ENCODE assay signal across 17 cellular contexts in the genomic region with DNA sequence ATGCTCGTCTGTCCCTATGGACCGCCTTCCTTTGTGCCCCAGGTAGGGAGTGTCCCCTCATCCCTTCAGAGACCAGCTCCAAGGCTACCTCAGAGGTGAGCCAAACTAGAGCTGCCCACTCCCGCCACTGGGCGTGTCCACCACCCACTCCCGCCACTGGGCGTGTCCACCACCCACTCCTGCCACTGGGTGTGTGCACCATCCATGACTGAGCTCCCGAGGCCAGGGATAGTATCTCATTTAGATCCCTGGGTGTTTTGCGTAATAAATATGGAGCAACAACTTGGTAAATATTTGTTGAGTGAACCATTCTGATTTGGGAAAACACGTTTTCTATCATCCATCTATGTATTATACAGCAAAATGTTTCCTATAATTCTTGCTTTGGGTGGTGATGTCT.
"Had no signal": no experiment of that assay in that cellular context is flagged by ENCODE, and none has a peak within 500 bp of the region (broad histone marks: within the 10 kb centered on the region; RNA-seq: fewer than 3 reads in every experiment).

No MANE protein-coding gene starts in this region.

- H3K4me3 ChIP-seq: heart left ventricle, spleen, upper lobe of right lung had no signal

- H3K36me3 ChIP-seq: heart left ventricle, spleen, upper lobe of right lung, WERI-Rb-1 had no signal

- H3K4me3 Mint-ChIP-seq: activated CD4-positive, alpha-beta memory T cell treated with anti-CD3 and anti-CD28 coated beads for 36 hours; activated CD4-positive, alpha-beta T cell treated with anti-CD3 and anti-CD28 coated beads for 36 hours; activated naive CD8-positive, alpha-beta T cell treated with anti-CD3 and anti-CD28 coated beads for 36 hours; activated T-cell treated with anti-CD3 and anti-CD28 coated beads, Interleukin-2, amount 50 U/mL, for 4 hours; dendritic cell treated with granulocyte-macrophage colony-stimulating factor and Interleukin-4, amounts not matched to agents 40 ng/mL and 50 ng/mL, for 4 days; immature natural killer cell; neural crest cell; stimulated activated naive CD8-positive, alpha-beta T cell treated with anti-CD3 and anti-CD28 coated beads, Interleukin-15, amount 100 ng/mL, for 72 hours had no signal

- FAIRE-seq: frontal cortex had no signal

- H3K9me3 Mint-ChIP-seq: activated CD4-positive, alpha-beta memory T cell treated with anti-CD3 and anti-CD28 coated beads for 36 hours; activated naive CD8-positive, alpha-beta T cell treated with anti-CD3 and anti-CD28 coated beads for 36 hours; activated T-cell treated with anti-CD3 and anti-CD28 coated beads, Interleukin-2, amount 50 U/mL, for 4 hours; dendritic cell treated with granulocyte-macrophage colony-stimulating factor and Interleukin-4, amounts not matched to agents 40 ng/mL and 50 ng/mL, for 4 days; immature natural killer cell; neural crest cell; stimulated activated naive CD8-positive, alpha-beta T cell treated with anti-CD3 and anti-CD28 coated beads, Interleukin-15, amount 100 ng/mL, for 72 hours had no signal

- ATAC-seq: activated CD4-positive, alpha-beta T cell treated with anti-CD3 and anti-CD28 coated beads for 36 hours; activated T-cell treated with anti-CD3 and anti-CD28 coated beads, Interleukin-2, amount 50 U/mL, for 4 hours; heart left ventricle; sciatic nerve; stimulated activated naive CD8-positive, alpha-beta T cell treated with anti-CD3 and anti-CD28 coated beads, Interleukin-15, amount 100 ng/mL, for 72 hours; upper lobe of right lung had no signal

- H3K36me3 Mint-ChIP-seq: activated CD4-positive, alpha-beta memory T cell treated with anti-CD3 and anti-CD28 coated beads for 36 hours; activated naive CD8-positive, alpha-beta T cell treated with anti-CD3 and anti-CD28 coated beads for 36 hours; immature natural killer cell had no signal

- H3K27ac ChIP-seq: upper lobe of right lung, WERI-Rb-1 had no signal

- DNase-seq: activated CD4-positive, alpha-beta memory T cell treated with anti-CD3 and anti-CD28 coated beads for 36 hours; activated CD4-positive, alpha-beta T cell treated with anti-CD3 and anti-CD28 coated beads for 36 hours; activated effector memory CD4-positive, alpha-beta T cell treated with Interleukin-2 at 50 U/mL for 16 hours; activated naive CD8-positive, alpha-beta T cell treated with anti-CD3 and anti-CD28 coated beads for 36 hours; activated T-cell treated with anti-CD3 and anti-CD28 coated beads, Interleukin-2, amount 50 U/mL, for 4 hours; effector memory CD4-positive, alpha-beta T cell; heart left ventricle; immature natural killer cell; spleen; stimulated activated CD4-positive, alpha-beta T cell treated with anti-CD3 and anti-CD28 coated beads, Interleukin-1b, Interleukin-23, amount 100 ng/mL, for 48 hours; stimulated activated naive CD8-positive, alpha-beta T cell treated with anti-CD3 and anti-CD28 coated beads, Interleukin-15, amount 100 ng/mL, for 72 hours; upper lobe of right lung; WERI-Rb-1 had no signal

- H3K27ac Mint-ChIP-seq: activated CD4-positive, alpha-beta memory T cell treated with anti-CD3 and anti-CD28 coated beads for 36 hours; activated CD4-positive, alpha-beta T cell treated with anti-CD3 and anti-CD28 coated beads for 36 hours; activated naive CD8-positive, alpha-beta T cell treated with anti-CD3 and anti-CD28 coated beads for 36 hours; dendritic cell treated with granulocyte-macrophage colony-stimulating factor and Interleukin-4, amounts not matched to agents 40 ng/mL and 50 ng/mL, for 4 days; immature natural killer cell; stimulated activated naive CD8-positive, alpha-beta T cell treated with anti-CD3 and anti-CD28 coated beads, Interleukin-15, amount 100 ng/mL, for 72 hours had no signal

- H3K27me3 ChIP-seq: upper lobe of right lung had no signal

- H3K9me3 ChIP-seq: spleen, upper lobe of right lung had no signal
